In the genomic region with DNA sequence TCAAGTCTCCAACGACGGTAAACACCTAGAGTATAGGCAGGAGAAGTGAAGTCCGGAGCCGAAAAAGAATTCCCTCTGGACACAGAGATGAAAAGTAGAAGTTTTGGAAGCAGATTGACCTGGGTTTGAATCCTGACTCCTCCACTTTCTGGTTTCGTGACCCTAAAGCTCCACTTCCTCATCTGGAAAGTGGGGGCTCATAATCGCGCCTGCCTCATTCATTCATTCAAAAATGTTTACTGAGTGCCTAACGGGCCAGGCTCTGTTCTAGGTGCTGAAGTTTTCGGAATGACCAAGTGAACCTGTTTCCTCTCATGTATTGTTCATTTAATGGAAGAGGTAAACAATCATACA, we compare ENCODE assay signal across 8 cellular contexts. TPM values are rescaled to one million over a fixed set of nuclear protein-coding genes. Genes with fewer than 3 reads are reported as not detected.
DNase-seq lines count a peak whose midpoint lies in the region; ATAC-seq and TF ChIP-seq lines count a peak whose summit lies in the region.

No MANE protein-coding gene starts in this region.

- no peak for DNase-seq in CD4-positive, CD25-positive, alpha-beta regulatory T cell
- no peak for DNase-seq in astrocyte of the spinal cord (ENCODE audit: low read depth, low spot score)
- DNase-seq in naive thymus-derived CD8-positive, alpha-beta T cell, result no peak
- DNase-seq in ovary, result no peak
- DNase-seq in stimulated activated CD4-positive, alpha-beta T cell treated with anti-CD3 and anti-CD28 coated beads, Interleukin-4, amount 100 ng/mL, for 24 hours, result no peak

- H3K36me3 ChIP-seq in CD4-positive, CD25-positive, alpha-beta regulatory T cell (ENCODE audit: control insufficient read depth, insufficient read depth, low read length), result no peaks in the 10 kb centered on the region
- H3K36me3 ChIP-seq in Loucy (ENCODE audit: insufficient read depth, low read length) (no peaks in the 10 kb centered on the region), ovary (no peaks in the 10 kb centered on the region)

- H3K27me3 Mint-ChIP-seq in CD4-positive, CD25-positive, alpha-beta regulatory T cell, result peaks cover 14% of the 10 kb centered on the region
- peaks cover 0 to 10% (median 4%) of the 10 kb centered on the region in 5 donors for H3K27me3 Mint-ChIP-seq in naive thymus-derived CD8-positive, alpha-beta T cell

- H3K4me1 Mint-ChIP-seq in CD4-positive, CD25-positive, alpha-beta regulatory T cell, result peaks cover 6 to 38% (median 25%) of the 10 kb centered on the region in 4 donors
- H3K4me1 Mint-ChIP-seq in naive thymus-derived CD8-positive, alpha-beta T cell, result peaks cover 22 to 43% (median 33%) of the 10 kb centered on the region in 4 donors

- no peak overlapping the region for H3K27ac ChIP-seq in CD4-positive, CD25-positive, alpha-beta regulatory T cell (ENCODE audit: insufficient read depth, low read length, poor library complexity, severe bottlenecking)
- no peak overlapping the region for H3K27ac ChIP-seq in ovary

- H3K4me1 ChIP-seq in CD4-positive, CD25-positive, alpha-beta regulatory T cell (ENCODE audit: control insufficient read depth, insufficient read depth, low read length, poor library complexity, severe bottlenecking), result peaks cover 36% of the 10 kb centered on the region
- peaks cover 12% of the 10 kb centered on the region for H3K4me1 ChIP-seq in Loucy (ENCODE audit: insufficient read depth, low read length, poor library complexity, severe bottlenecking)
- peaks cover 4% of the 10 kb centered on the region for H3K4me1 ChIP-seq in ovary (ENCODE audit: insufficient read depth)

- H3K9me2 ChIP-seq in Loucy (replicated peaks; ENCODE audit: low read depth, low read length), result no peaks in the 10 kb centered on the region

- POLR2A ChIA-PET in naive thymus-derived CD8-positive, alpha-beta T cell (lab: Charles Lee), result interaction anchor here (0.5 to 1.0 kb wide), 2 partner anchors 9 to 12 kb away, joined by 4 to 9 read pairs; no protein-coding TSS in a partner anchor

- no peaks in the 10 kb centered on the region for H3K79me2 ChIP-seq in Loucy (ENCODE audit: insufficient read depth, low read length)

- H3K36me3 Mint-ChIP-seq in CD4-positive, CD25-positive, alpha-beta regulatory T cell, result no peaks in the 10 kb centered on the region
- H3K36me3 Mint-ChIP-seq in naive thymus-derived CD8-positive, alpha-beta T cell, result no peaks in the 10 kb centered on the region

- in situ Hi-C loops in astrocyte of the spinal cord (cut with HindIII; ENCODE audit: low sequenced_read_pairs), result no loop called here

- TF ChIP-seq EP300 in ovary (IDR thresholded peaks at IDR 0.05), result no peak

- ATAC-seq in CD4-positive, CD25-positive, alpha-beta regulatory T cell (ENCODE audit: low read depth in 2 of 2), result no peak
- ATAC-seq in naive thymus-derived CD8-positive, alpha-beta T cell, result no peak
- no peak for ATAC-seq in HG03196 (IDR thresholded peaks at IDR 0.05; ENCODE audit: unreplicated experiment)
- no peak for ATAC-seq in esophagus mucosa

- peak overlapping the region; percentile 88 to 98 (median 91) for H3K4me3 Mint-ChIP-seq in CD4-positive, CD25-positive, alpha-beta regulatory T cell
- H3K4me3 Mint-ChIP-seq in naive thymus-derived CD8-positive, alpha-beta T cell, result peak overlapping the region; percentile 77 to 89 (median 84)

- 8 to 9% (median 8%) methylated on average over 9 of the region's 9 CpGs for WGBS in ovary, 3 donors

- peak overlapping the region; percentile 59 for H3K4me3 ChIP-seq in CD4-positive, CD25-positive, alpha-beta regulatory T cell (ENCODE audit: low read depth, low read length)
- H3K4me3 ChIP-seq in Loucy (ENCODE audit: low read length, poor library complexity, severe bottlenecking) (peak overlapping the region; percentile 73), astrocyte of the spinal cord (ENCODE audit: low read depth, low read length) (peak overlapping the region; percentile 47), ovary (no peak overlapping the region)

- H3K9ac ChIP-seq in Loucy (ENCODE audit: low read depth, low read length, poor library complexity, severe bottlenecking), result peak overlapping the region; percentile 61

- H4K20me1 ChIP-seq in Loucy (ENCODE audit: insufficient read depth, low read length, poor library complexity, severe bottlenecking), result no peaks in the 10 kb centered on the region

- peak overlapping the region in 2 of 3 donors; percentile 77 to 87 for H3K27ac Mint-ChIP-seq in CD4-positive, CD25-positive, alpha-beta regulatory T cell
- peak overlapping the region in 5 of 10 donors; percentile 7 to 82 (median 66) for H3K27ac Mint-ChIP-seq in naive thymus-derived CD8-positive, alpha-beta T cell

- H3K27me3 ChIP-seq in CD4-positive, CD25-positive, alpha-beta regulatory T cell (ENCODE audit: control insufficient read depth, insufficient read depth, low read length), result no peaks in the 10 kb centered on the region
- H3K27me3 ChIP-seq in Loucy (ENCODE audit: insufficient read depth, low read length, poor library complexity, severe bottlenecking) (no peaks in the 10 kb centered on the region), ovary (peaks cover 3% of the 10 kb centered on the region)

- no peaks in the 10 kb centered on the region for H3K9me3 ChIP-seq in CD4-positive, CD25-positive, alpha-beta regulatory T cell (ENCODE audit: control insufficient read depth in 2 of 2, low read length in 2 of 2)
- H3K9me3 ChIP-seq in Loucy (ENCODE audit: insufficient read depth, low read depth, low read length) (no peaks in the 10 kb centered on the region), ovary (no peaks in the 10 kb centered on the region)

- no peaks in the 10 kb centered on the region for H3K9me3 Mint-ChIP-seq in CD4-positive, CD25-positive, alpha-beta regulatory T cell
- H3K9me3 Mint-ChIP-seq in naive thymus-derived CD8-positive, alpha-beta T cell, result no peaks in the 10 kb centered on the region

- TF ChIP-seq CTCF in Loucy (conservative IDR thresholded peaks at IDR 0.05; ENCODE audit: low read length) (no peak), astrocyte of the spinal cord (IDR thresholded peaks at IDR 0.05; ENCODE audit: low read depth, low read length) (no peak), ovary (IDR thresholded peaks at IDR 0.05) (no peak)

- H2AFZ ChIP-seq in Loucy (ENCODE audit: low read length), result peak overlapping the region; percentile 97

- TF ChIP-seq POLR2A in ovary (IDR thresholded peaks at IDR 0.05), result no peak

- peak overlapping the region; percentile 84 for H3K4me2 ChIP-seq in Loucy (ENCODE audit: low read depth, low read length, poor library complexity, severe bottlenecking)

- H3F3A ChIP-seq in Loucy (ENCODE audit: low read depth), result peaks cover 3% of the 10 kb centered on the region; the same call in 1 of the 2 replicates

- intact Hi-C loops in ovary (cut with DNase I), result loop anchor here in 1 of 4 donors (10.0 kb wide), 1 partner anchor 212 kb away; no protein-coding TSS in a partner anchor

RNA-seq across cellular contexts. Expression of a gene that starts 7.1 kb away (rescaled TPM):
- total RNA-seq in CD4-positive, CD25-positive, alpha-beta regulatory T cell, result 90.0 TPM
- 10 to 100 TPM; 15.1 to 23.8 (median 18.3) TPM for polyA plus RNA-seq in CD4-positive, CD25-positive, alpha-beta regulatory T cell
- 10 to 100 TPM; 52.1 to 56.8 TPM for total RNA-seq in naive thymus-derived CD8-positive, alpha-beta T cell
- 10 to 100 TPM in 2 of 3 donors, 1 to 10 TPM in 1; 8.8 to 17.8 (median 11.5) TPM for polyA plus RNA-seq in naive thymus-derived CD8-positive, alpha-beta T cell
- total RNA-seq in ovary, result 10 to 100 TPM in 6 of 7 donors, 1 to 10 TPM in 1; 9.9 to 25.0 (median 14.4) TPM
- polyA plus RNA-seq in ovary, result 10 to 100 TPM; 13.1 to 16.3 TPM
- total RNA-seq in esophagus mucosa, result 85.4 TPM

RNA-seq across cellular contexts. Expression of a gene that starts 21.7 kb away (rescaled TPM):
- 9.3 TPM for total RNA-seq in CD4-positive, CD25-positive, alpha-beta regulatory T cell
- polyA plus RNA-seq in CD4-positive, CD25-positive, alpha-beta regulatory T cell, result under 1 TPM in 3 of 4 donors, not detected in 1; 0.15 to 0.19 (median 0.17) TPM
- total RNA-seq in naive thymus-derived CD8-positive, alpha-beta T cell, result 10 to 100 TPM in 1 of 2 experiments, 1 to 10 TPM in 1; 9.7 to 10.4 TPM
- under 1 TPM in 2 of 3 donors, not detected in 1; 0.38 to 0.61 TPM for polyA plus RNA-seq in naive thymus-derived CD8-positive, alpha-beta T cell
- total RNA-seq in ovary (1 to 10 TPM in 1 of 7 donors, under 1 TPM in 3, not detected in 3; 0.20 to 1.6 (median 0.59) TPM), esophagus mucosa (0.16 TPM)
- under 1 TPM; 0.02 to 0.33 TPM for polyA plus RNA-seq in ovary

RNA-seq across cellular contexts. Expression of a gene that starts 44.3 kb away (rescaled TPM):
- total RNA-seq in CD4-positive, CD25-positive, alpha-beta regulatory T cell, result not detected
- polyA plus RNA-seq in CD4-positive, CD25-positive, alpha-beta regulatory T cell, result not detected
- total RNA-seq in naive thymus-derived CD8-positive, alpha-beta T cell, result not detected
- not detected for polyA plus RNA-seq in naive thymus-derived CD8-positive, alpha-beta T cell
- total RNA-seq in ovary, result 1 to 10 TPM in 5 of 7 donors, under 1 TPM in 2; 0.60 to 4.5 (median 2.4) TPM
- 10 to 100 TPM in 1 of 2 donors, 1 to 10 TPM in 1; 3.0 to 11.9 TPM for polyA plus RNA-seq in ovary
- 0.56 TPM for total RNA-seq in esophagus mucosa

RNA-seq across cellular contexts. Expression of a gene that starts 45.4 kb away (rescaled TPM):
- 271 TPM for total RNA-seq in CD4-positive, CD25-positive, alpha-beta regulatory T cell
- 1,000 to 10,000 TPM; 1,054 to 1,255 (median 1,105) TPM for polyA plus RNA-seq in CD4-positive, CD25-positive, alpha-beta regulatory T cell
- 100 to 1,000 TPM; 395 to 410 TPM for total RNA-seq in naive thymus-derived CD8-positive, alpha-beta T cell
- polyA plus RNA-seq in naive thymus-derived CD8-positive, alpha-beta T cell, result 1,000 to 10,000 TPM; 1,119 to 1,289 (median 1,220) TPM
- 100 to 1,000 TPM; 288 to 508 (median 382) TPM for total RNA-seq in ovary
- 100 to 1,000 TPM; 279 to 499 TPM for polyA plus RNA-seq in ovary
- total RNA-seq in esophagus mucosa, result 387 TPM

RNA-seq across cellular contexts. Expression of a gene that starts 46.1 kb away (rescaled TPM):
- total RNA-seq in CD4-positive, CD25-positive, alpha-beta regulatory T cell, result 10.0 TPM
- 1 to 10 TPM in 1 of 4 donors, under 1 TPM in 3; 0.37 to 1.1 (median 0.52) TPM for polyA plus RNA-seq in CD4-positive, CD25-positive, alpha-beta regulatory T cell
- 10 to 100 TPM in 1 of 2 experiments, 1 to 10 TPM in 1; 7.3 to 11.4 TPM for total RNA-seq in naive thymus-derived CD8-positive, alpha-beta T cell
- polyA plus RNA-seq in naive thymus-derived CD8-positive, alpha-beta T cell, result 1 to 10 TPM in 2 of 3 donors, under 1 TPM in 1; 0.65 to 2.3 (median 1.6) TPM
- total RNA-seq in ovary (10 to 100 TPM in 1 of 7 donors, 1 to 10 TPM in 6; 4.2 to 15.3 (median 7.3) TPM), esophagus mucosa (5.7 TPM)
- 1 to 10 TPM; 3.2 to 6.8 TPM for polyA plus RNA-seq in ovary
